Comparison of ENCODE assay signal across 8 cellular contexts in genomic region chr3:43769097-43769470, GRCh38.
DNase-seq lines count a peak whose midpoint lies in the region; ATAC-seq and TF ChIP-seq lines count a peak whose summit lies in the region.

No MANE protein-coding gene starts in this region.

- peak overlapping the region; percentile 86 for H2AFZ ChIP-seq in PC-3 (ENCODE audit: low read length)

- no peaks in the 10 kb centered on the region for H3K27me3 ChIP-seq in CD4-positive, alpha-beta T cell (ENCODE audit: control insufficient read depth, insufficient read depth, low read length)
- H3K27me3 ChIP-seq in PC-3 (ENCODE audit: low read length), result no peaks in the 10 kb centered on the region
- H3K27me3 ChIP-seq in esophagus (ENCODE audit: control insufficient read depth in 1 of 2, insufficient read depth in 2 of 2, low read length in 2 of 2), result no peaks in the 10 kb centered on the region
- H3K27me3 ChIP-seq in rectal smooth muscle tissue (ENCODE audit: control insufficient read depth, insufficient read depth, low read length), result no peaks in the 10 kb centered on the region

- H3K9me3 ChIP-seq in CD4-positive, alpha-beta T cell (ENCODE audit: control insufficient read depth, low read length), result no peaks in the 10 kb centered on the region
- H3K9me3 ChIP-seq in PC-3 (ENCODE audit: low read length), result no peaks in the 10 kb centered on the region
- H3K9me3 ChIP-seq in esophagus (ENCODE audit: control insufficient read depth in 2 of 2, insufficient read depth in 1 of 2, low read depth in 1 of 2, low read length in 1 of 2), result no peaks in the 10 kb centered on the region

- 23 to 25% methylated on average over 2 of the region's 2 CpGs for WGBS in esophagus, 2 donors

- no peaks in the 10 kb centered on the region for H3K79me2 ChIP-seq in PC-3 (ENCODE audit: low read length)

- no peaks in the 10 kb centered on the region for H3K36me3 Mint-ChIP-seq in CD4-positive, alpha-beta T cell (ENCODE audit: low read depth)

- no peak for DNase-seq in CD4-positive, alpha-beta T cell
- DNase-seq in PC-3 (no peak), T-helper 1 cell (no peak), NCI-H1092 treated with DMSO at 0.1 percent for 48 hours (lab: John Stamatoyannopoulos, UW) (no peak)
- no peak for DNase-seq in stimulated activated CD4-positive, alpha-beta T cell treated with anti-CD3 and anti-CD28 coated beads, Interleukin-4, amount 100 ng/mL, for 24 hours
- DNase-seq in activated CD4-positive, alpha-beta T cell treated with anti-CD3 and anti-CD28 coated beads for 4 hours, result no peak

- H3K27me3 Mint-ChIP-seq in CD4-positive, alpha-beta T cell, result peaks cover 5% of the 10 kb centered on the region

- H3K36me3 ChIP-seq in PC-3 (ENCODE audit: low read depth, low read length) (no peaks in the 10 kb centered on the region), esophagus (ENCODE audit: control insufficient read depth in 2 of 2, insufficient read depth in 2 of 2, low read length in 1 of 2) (no peaks in the 10 kb centered on the region), rectal smooth muscle tissue (ENCODE audit: control insufficient read depth, insufficient read depth, low read length) (no peaks in the 10 kb centered on the region)

- no peak for ATAC-seq in CD4-positive, alpha-beta T cell (ENCODE audit: poor library complexity)
- no peak for ATAC-seq in PC-3

- peak overlapping the region; percentile 72 for H3K4me2 ChIP-seq in PC-3 (ENCODE audit: low read length)

- H3F3A ChIP-seq in PC-3 (ENCODE audit: low read length, unreplicated experiment), result no peaks in the 10 kb centered on the region

- BruUV-seq in PC-3 (replicated peaks; lab: Mats Ljungman, UMichigan), result no TSS peak

- CTCF ChIA-PET in CD4-positive, alpha-beta T cell (lab: Charles Lee), result interaction anchor here (0.9 to 1.4 kb wide), 3 partner anchors 12 to 466 kb away, joined by 3 to 4 read pairs (median 4); no protein-coding TSS in a partner anchor
- CTCF ChIA-PET in PC-3 (lab: Charles Lee), result no interaction called here

- POLR2A ChIA-PET in CD4-positive, alpha-beta T cell (lab: Charles Lee), result interaction anchor here (0.8 to 1.2 kb wide), 2 partner anchors 9 to 79 kb away, joined by 3 read pairs; partner anchors contain the start of gene ABHD5
- POLR2A ChIA-PET in PC-3 (lab: Charles Lee; ENCODE audit: unreplicated experiment), result no interaction called here

- H3K4me3 ChIP-seq in PC-3 (ENCODE audit: low read length) (peak overlapping the region; percentile 34; the same call in 1 of the 2 replicates), esophagus (ENCODE audit: low read depth in 1 of 2, low read length in 2 of 2) (no peak overlapping the region), rectal smooth muscle tissue (ENCODE audit: low read length) (peak overlapping the region; percentile 34)

- H3K4me1 ChIP-seq in PC-3 (ENCODE audit: insufficient read depth, low read length), result peaks cover 63% of the 10 kb centered on the region
- peaks cover 10 to 12% of the 10 kb centered on the region in 2 donors for H3K4me1 ChIP-seq in esophagus (ENCODE audit: control insufficient read depth in 2 of 2, insufficient read depth in 2 of 2, low read length in 1 of 2)
- H3K4me1 ChIP-seq in rectal smooth muscle tissue (ENCODE audit: control insufficient read depth, insufficient read depth, low read length), result peaks cover 6% of the 10 kb centered on the region

- no peak for TF ChIP-seq CTCF in CD4-positive, alpha-beta T cell (IDR thresholded peaks at IDR 0.05)
- TF ChIP-seq CTCF in PC-3 (conservative IDR thresholded peaks at IDR 0.05; ENCODE audit: low read depth, low read length), result no peak

- no peak overlapping the region for H3K27ac ChIP-seq in CD4-positive, alpha-beta T cell (ENCODE audit: low read depth, low read length)
- H3K27ac ChIP-seq in PC-3 (ENCODE audit: low read length) (no peak overlapping the region), esophagus (ENCODE audit: low read depth in 2 of 2, low read length in 1 of 2) (peak overlapping the region; percentile 30 to 92), rectal smooth muscle tissue (ENCODE audit: low read depth, low read length) (no peak overlapping the region)

- peak overlapping the region; percentile 56 for H3K4me3 Mint-ChIP-seq in CD4-positive, alpha-beta T cell

- no peaks in the 10 kb centered on the region for H3K9me2 ChIP-seq in PC-3 (replicated peaks; ENCODE audit: low read length)

- intact Hi-C loops in CD4-positive, alpha-beta T cell (cut with DNase I, micrococcal nuclease), result loop anchor here in 1 of 2 experiments (5.0 kb wide), 1 partner anchor 428 kb away; no protein-coding TSS in a partner anchor
- intact Hi-C loops in PC-3 (cut with micrococcal nuclease), result loop anchor here (1.0 to 5.0 kb wide), 4 partner anchors 77 to 429 kb away; partner anchors contain the start of gene ABHD5

- H3K9ac ChIP-seq in PC-3 (ENCODE audit: low read length) (no peak overlapping the region), rectal smooth muscle tissue (ENCODE audit: low read length) (no peak overlapping the region)

- no peaks in the 10 kb centered on the region for H4K20me1 ChIP-seq in PC-3 (ENCODE audit: low read length)

- peaks cover 37% of the 10 kb centered on the region for H3K4me1 Mint-ChIP-seq in CD4-positive, alpha-beta T cell (ENCODE audit: low read depth)

- H3K9me3 Mint-ChIP-seq in CD4-positive, alpha-beta T cell, result no peaks in the 10 kb centered on the region

- no peak overlapping the region for H3K27ac Mint-ChIP-seq in CD4-positive, alpha-beta T cell

Comparison
In these comparisons a context has a peak if more than half of its experiments do, and no peak if none do; other contexts are left out.
1. H3K27ac ChIP-seq: peak in esophagus (2 of 2); none in CD4-positive, alpha-beta T cell (single experiment), PC-3 (single experiment) and rectal smooth muscle tissue (single experiment).
2. H3K4me3 ChIP-seq: peak in PC-3 (single experiment) and rectal smooth muscle tissue (single experiment); none in esophagus (0 of 2).